2 cellular contexts compared by ENCODE assay signal in the genomic region with DNA sequence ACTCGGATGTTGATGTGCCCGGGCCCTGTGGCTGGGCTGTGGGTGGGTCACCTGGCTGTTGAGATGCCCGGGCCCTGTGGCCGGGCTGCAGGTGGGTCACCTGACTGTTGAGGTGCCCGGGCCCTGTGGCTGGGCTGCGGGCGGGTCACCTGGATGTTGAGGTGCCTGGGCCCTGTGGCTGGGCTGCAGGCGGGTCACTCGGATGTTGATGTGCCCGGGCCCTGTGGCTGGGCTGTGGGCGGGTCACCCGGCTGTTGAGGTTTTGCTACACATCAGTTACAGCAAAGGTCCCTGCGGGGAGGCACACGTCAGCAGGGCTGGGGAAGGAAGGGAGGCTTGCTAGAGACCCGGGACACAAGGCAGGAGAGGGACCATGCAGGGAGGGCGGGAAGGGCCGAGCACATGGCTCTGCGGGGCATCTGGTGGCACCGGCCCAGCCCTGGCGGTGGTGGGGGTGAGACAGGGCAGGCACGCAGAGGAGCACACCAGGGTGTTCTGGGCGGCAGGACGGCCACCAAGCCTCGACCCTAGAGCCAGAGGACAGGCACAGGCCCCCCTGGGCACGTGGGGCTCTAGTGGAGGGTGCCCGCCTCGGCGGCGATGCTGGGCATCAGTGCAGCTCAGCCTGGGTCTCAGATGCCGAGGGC.
A peak's percentile ranks its signal among the peaks of the same experiment; 100 is the strongest.
TF ChIP-seq lines count a peak whose summit lies in the region.

No MANE protein-coding gene starts in this region.

TF ChIP-seq in HEK293, 187 proteins besides CTCF, POLR2A, EP300 and RAD21:
- TF ChIP-seq ZNF202 (tag by site-specific recombination; IDR thresholded peaks at IDR 0.05; ENCODE audit: borderline replicate concordance) (no peak), OSR2 (tag by site-specific recombination; IDR thresholded peaks at IDR 0.05) (no peak), ZNF114 (tag by site-specific recombination; IDR thresholded peaks at IDR 0.05) (no peak), ZNF24 (tag by site-specific recombination; IDR thresholded peaks at IDR 0.05) (no peak), HOXC10 (CRISPR knock-in tag; IDR thresholded peaks at IDR 0.05) (no peak)
- TF ChIP-seq, protein P1, sequence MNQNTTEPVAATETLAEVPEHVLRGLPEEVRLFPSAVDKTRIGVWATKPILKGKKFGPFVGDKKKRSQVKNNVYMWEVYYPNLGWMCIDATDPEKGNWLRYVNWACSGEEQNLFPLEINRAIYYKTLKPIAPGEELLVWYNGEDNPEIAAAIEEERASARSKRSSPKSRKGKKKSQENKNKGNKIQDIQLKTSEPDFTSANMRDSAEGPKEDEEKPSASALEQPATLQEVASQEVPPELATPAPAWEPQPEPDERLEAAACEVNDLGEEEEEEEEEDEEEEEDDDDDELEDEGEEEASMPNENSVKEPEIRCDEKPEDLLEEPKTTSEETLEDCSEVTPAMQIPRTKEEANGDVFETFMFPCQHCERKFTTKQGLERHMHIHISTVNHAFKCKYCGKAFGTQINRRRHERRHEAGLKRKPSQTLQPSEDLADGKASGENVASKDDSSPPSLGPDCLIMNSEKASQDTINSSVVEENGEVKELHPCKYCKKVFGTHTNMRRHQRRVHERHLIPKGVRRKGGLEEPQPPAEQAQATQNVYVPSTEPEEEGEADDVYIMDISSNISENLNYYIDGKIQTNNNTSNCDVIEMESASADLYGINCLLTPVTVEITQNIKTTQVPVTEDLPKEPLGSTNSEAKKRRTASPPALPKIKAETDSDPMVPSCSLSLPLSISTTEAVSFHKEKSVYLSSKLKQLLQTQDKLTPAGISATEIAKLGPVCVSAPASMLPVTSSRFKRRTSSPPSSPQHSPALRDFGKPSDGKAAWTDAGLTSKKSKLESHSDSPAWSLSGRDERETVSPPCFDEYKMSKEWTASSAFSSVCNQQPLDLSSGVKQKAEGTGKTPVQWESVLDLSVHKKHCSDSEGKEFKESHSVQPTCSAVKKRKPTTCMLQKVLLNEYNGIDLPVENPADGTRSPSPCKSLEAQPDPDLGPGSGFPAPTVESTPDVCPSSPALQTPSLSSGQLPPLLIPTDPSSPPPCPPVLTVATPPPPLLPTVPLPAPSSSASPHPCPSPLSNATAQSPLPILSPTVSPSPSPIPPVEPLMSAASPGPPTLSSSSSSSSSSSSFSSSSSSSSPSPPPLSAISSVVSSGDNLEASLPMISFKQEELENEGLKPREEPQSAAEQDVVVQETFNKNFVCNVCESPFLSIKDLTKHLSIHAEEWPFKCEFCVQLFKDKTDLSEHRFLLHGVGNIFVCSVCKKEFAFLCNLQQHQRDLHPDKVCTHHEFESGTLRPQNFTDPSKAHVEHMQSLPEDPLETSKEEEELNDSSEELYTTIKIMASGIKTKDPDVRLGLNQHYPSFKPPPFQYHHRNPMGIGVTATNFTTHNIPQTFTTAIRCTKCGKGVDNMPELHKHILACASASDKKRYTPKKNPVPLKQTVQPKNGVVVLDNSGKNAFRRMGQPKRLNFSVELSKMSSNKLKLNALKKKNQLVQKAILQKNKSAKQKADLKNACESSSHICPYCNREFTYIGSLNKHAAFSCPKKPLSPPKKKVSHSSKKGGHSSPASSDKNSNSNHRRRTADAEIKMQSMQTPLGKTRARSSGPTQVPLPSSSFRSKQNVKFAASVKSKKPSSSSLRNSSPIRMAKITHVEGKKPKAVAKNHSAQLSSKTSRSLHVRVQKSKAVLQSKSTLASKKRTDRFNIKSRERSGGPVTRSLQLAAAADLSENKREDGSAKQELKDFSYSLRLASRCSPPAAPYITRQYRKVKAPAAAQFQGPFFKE (tag by site-specific recombination; IDR thresholded peaks at IDR 0.05; ENCODE audit: borderline replicate concordance) = no peak
- TF ChIP-seq, protein P2, sequence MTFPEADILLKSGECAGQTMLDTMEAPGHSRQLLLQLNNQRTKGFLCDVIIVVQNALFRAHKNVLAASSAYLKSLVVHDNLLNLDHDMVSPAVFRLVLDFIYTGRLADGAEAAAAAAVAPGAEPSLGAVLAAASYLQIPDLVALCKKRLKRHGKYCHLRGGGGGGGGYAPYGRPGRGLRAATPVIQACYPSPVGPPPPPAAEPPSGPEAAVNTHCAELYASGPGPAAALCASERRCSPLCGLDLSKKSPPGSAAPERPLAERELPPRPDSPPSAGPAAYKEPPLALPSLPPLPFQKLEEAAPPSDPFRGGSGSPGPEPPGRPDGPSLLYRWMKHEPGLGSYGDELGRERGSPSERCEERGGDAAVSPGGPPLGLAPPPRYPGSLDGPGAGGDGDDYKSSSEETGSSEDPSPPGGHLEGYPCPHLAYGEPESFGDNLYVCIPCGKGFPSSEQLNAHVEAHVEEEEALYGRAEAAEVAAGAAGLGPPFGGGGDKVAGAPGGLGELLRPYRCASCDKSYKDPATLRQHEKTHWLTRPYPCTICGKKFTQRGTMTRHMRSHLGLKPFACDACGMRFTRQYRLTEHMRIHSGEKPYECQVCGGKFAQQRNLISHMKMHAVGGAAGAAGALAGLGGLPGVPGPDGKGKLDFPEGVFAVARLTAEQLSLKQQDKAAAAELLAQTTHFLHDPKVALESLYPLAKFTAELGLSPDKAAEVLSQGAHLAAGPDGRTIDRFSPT (tag by site-specific recombination; IDR thresholded peaks at IDR 0.05) = peak; percentile 60
- TF ChIP-seq, protein P3, sequence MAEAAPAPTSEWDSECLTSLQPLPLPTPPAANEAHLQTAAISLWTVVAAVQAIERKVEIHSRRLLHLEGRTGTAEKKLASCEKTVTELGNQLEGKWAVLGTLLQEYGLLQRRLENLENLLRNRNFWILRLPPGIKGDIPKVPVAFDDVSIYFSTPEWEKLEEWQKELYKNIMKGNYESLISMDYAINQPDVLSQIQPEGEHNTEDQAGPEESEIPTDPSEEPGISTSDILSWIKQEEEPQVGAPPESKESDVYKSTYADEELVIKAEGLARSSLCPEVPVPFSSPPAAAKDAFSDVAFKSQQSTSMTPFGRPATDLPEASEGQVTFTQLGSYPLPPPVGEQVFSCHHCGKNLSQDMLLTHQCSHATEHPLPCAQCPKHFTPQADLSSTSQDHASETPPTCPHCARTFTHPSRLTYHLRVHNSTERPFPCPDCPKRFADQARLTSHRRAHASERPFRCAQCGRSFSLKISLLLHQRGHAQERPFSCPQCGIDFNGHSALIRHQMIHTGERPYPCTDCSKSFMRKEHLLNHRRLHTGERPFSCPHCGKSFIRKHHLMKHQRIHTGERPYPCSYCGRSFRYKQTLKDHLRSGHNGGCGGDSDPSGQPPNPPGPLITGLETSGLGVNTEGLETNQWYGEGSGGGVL (tag by site-specific recombination; IDR thresholded peaks at IDR 0.05) = no peak

TF ChIP-seq in K562, 482 proteins besides CTCF, POLR2A, EP300 and RAD21:
- TF ChIP-seq NRF1 (conservative IDR thresholded peaks at IDR 0.05 in 1 of 2, IDR thresholded peaks at IDR 0.05 in 1 of 2) (no peak), NFIC (IDR thresholded peaks at IDR 0.05) (no peak)
- TF ChIP-seq, protein P4, sequence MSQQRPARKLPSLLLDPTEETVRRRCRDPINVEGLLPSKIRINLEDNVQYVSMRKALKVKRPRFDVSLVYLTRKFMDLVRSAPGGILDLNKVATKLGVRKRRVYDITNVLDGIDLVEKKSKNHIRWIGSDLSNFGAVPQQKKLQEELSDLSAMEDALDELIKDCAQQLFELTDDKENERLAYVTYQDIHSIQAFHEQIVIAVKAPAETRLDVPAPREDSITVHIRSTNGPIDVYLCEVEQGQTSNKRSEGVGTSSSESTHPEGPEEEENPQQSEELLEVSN (IDR thresholded peaks at IDR 0.05; ENCODE audit: borderline replicate concordance in 1 of 2, extremely low read depth in 1 of 2, insufficient read depth in 1 of 2, insufficient read length in 1 of 2, low read depth in 1 of 2, low read length in 1 of 2, poor library complexity in 1 of 2, severe bottlenecking in 1 of 2) = peak in 1 of 2 experiments; percentile 50
- TF ChIP-seq, protein P5, sequence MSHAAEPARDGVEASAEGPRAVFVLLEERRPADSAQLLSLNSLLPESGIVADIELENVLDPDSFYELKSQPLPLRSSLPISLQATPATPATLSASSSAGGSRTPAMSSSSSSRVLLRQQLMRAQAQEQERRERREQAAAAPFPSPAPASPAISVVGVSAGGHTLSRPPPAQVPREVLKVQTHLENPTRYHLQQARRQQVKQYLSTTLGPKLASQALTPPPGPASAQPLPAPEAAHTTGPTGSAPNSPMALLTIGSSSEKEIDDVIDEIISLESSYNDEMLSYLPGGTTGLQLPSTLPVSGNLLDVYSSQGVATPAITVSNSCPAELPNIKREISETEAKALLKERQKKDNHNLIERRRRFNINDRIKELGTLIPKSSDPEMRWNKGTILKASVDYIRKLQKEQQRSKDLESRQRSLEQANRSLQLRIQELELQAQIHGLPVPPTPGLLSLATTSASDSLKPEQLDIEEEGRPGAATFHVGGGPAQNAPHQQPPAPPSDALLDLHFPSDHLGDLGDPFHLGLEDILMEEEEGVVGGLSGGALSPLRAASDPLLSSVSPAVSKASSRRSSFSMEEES (CRISPR knock-in tag; IDR thresholded peaks at IDR 0.05) = no peak
- TF ChIP-seq, protein P6, sequence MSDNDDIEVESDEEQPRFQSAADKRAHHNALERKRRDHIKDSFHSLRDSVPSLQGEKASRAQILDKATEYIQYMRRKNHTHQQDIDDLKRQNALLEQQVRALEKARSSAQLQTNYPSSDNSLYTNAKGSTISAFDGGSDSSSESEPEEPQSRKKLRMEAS (CRISPR knock-in tag; IDR thresholded peaks at IDR 0.05) = peak; percentile 65
